Comparison of ENCODE assay signal across 8 cellular contexts in genomic region chr6:35294308-35294945, GRCh38. TPM values are rescaled to one million over a fixed set of nuclear protein-coding genes. Genes with fewer than 3 reads are reported as not detected.
DNase-seq lines count a peak whose midpoint lies in the region; ATAC-seq and TF ChIP-seq lines count a peak whose summit lies in the region.

No MANE protein-coding gene starts in this region.

- peaks cover 15% of the 10 kb centered on the region for H3K4me1 Mint-ChIP-seq in activated T-cell treated with anti-CD3 and anti-CD28 coated beads, Interleukin-2, amount 50 U/mL, for 24 hours (ENCODE audit: low read depth)

- H3K27ac ChIP-seq in AG04450 (ENCODE audit: low read depth, low read length), result no peak overlapping the region

- POLR2A ChIA-PET in AG04450 (lab: Yijun Ruan, JAX), result interaction anchor here (0.6 kb wide), 1 partner anchor 15 kb away, joined by 3 read pairs; no protein-coding TSS in a partner anchor

- in situ Hi-C loops in GM13976 (cut with MboI; ENCODE audit: low sequenced_read_pairs, unreplicated experiment), result no loop called here

- H3K9me3 Mint-ChIP-seq in activated T-cell treated with anti-CD3 and anti-CD28 coated beads, Interleukin-2, amount 50 U/mL, for 24 hours, result no peaks in the 10 kb centered on the region

- DNase-seq in AG04450 (ENCODE audit: low read depth, low spot score), result no peak
- peak; percentile 80 for DNase-seq in GM13976 (ENCODE audit: low spot score)
- DNase-seq in NCI-H510A treated with DMSO at 0.1 percent for 48 hours (lab: John Stamatoyannopoulos, UW), result peak; percentile 87
- DNase-seq in activated T-cell treated with anti-CD3 and anti-CD28 coated beads, Interleukin-2, amount 50 U/mL, for 24 hours, result peak; percentile 64
- peak; percentile 17 to 67 for DNase-seq in foreskin fibroblast
- peak in 7 of 10 donors; percentile 38 to 91 (median 47) for DNase-seq in posterior cingulate gyrus
- DNase-seq in NCI-H1694 (lab: John Stamatoyannopoulos, UW), result no peak

- H3K36me3 Mint-ChIP-seq in activated T-cell treated with anti-CD3 and anti-CD28 coated beads, Interleukin-2, amount 50 U/mL, for 24 hours (ENCODE audit: low read depth), result peaks cover 78% of the 10 kb centered on the region

- H3K9me3 ChIP-seq in AG04450 (ENCODE audit: control insufficient read depth, insufficient read depth, low read length), result no peaks in the 10 kb centered on the region

- H3K4me3 Mint-ChIP-seq in activated T-cell treated with anti-CD3 and anti-CD28 coated beads, Interleukin-2, amount 50 U/mL, for 24 hours, result no peak overlapping the region

- TF ChIP-seq CTCF in AG04450 (IDR thresholded peaks at IDR 0.05; ENCODE audit: low read depth, low read length), result peak; percentile 67
- peak; percentile 81 for TF ChIP-seq CTCF in GM13976 (IDR thresholded peaks at IDR 0.05; ENCODE audit: borderline replicate concordance, control extremely low read depth, extremely low read depth, insufficient read depth, missing control alignments)
- peak; percentile 64 for TF ChIP-seq CTCF in foreskin fibroblast (IDR thresholded peaks at IDR 0.05; ENCODE audit: low read depth, low read length)

- CTCF ChIA-PET in AG04450 (lab: Charles Lee), result interaction anchor here (0.6 to 1.2 kb wide), 9 partner anchors 8 to 156 kb away, joined by 3 to 5 read pairs (median 3); no protein-coding TSS in a partner anchor

- peak overlapping the region; percentile 12 for H3K27ac Mint-ChIP-seq in activated T-cell treated with anti-CD3 and anti-CD28 coated beads, Interleukin-2, amount 50 U/mL, for 24 hours

- no peak for ATAC-seq in GM18511 (IDR thresholded peaks at IDR 0.05; ENCODE audit: unreplicated experiment)

- intact Hi-C loops in posterior cingulate gyrus (cut with DNase I), result no loop called here

- H3K4me3 ChIP-seq in AG04450 (ENCODE audit: low read depth, low read length), result no peak overlapping the region
- H3K4me3 ChIP-seq in foreskin fibroblast (ENCODE audit: low read depth in 1 of 2, low read length in 2 of 2), result no peak overlapping the region

- no peaks in the 10 kb centered on the region for H3K27me3 ChIP-seq in AG04450 (ENCODE audit: control insufficient read depth, insufficient read depth, low read length)

- H3K27me3 Mint-ChIP-seq in activated T-cell treated with anti-CD3 and anti-CD28 coated beads, Interleukin-2, amount 50 U/mL, for 24 hours, result no peaks in the 10 kb centered on the region

RNA-seq across cellular contexts. Expression of gene DEF6, which starts 3.2 kb away (rescaled TPM):
- 2.5 and 2.6 TPM in 2 replicates for polyA plus RNA-seq in AG04450 (2011; rRNA removed)
- polyA minus RNA-seq in AG04450 (2011; rRNA and poly(A)+ RNA removed), result 1.6 and 2.4 TPM in 2 replicates

RNA-seq across cellular contexts. Expression of gene ZNF76, which starts 34.9 kb away (rescaled TPM):
- polyA plus RNA-seq in AG04450 (2011; rRNA removed), result 10.2 and 14.3 TPM in 2 replicates
- 19.0 and 25.8 TPM in 2 replicates for polyA minus RNA-seq in AG04450 (2011; rRNA and poly(A)+ RNA removed)

RNA-seq across cellular contexts. Expression of gene PPARD, which starts 47.9 kb away (rescaled TPM):
- 26.9 and 32.9 TPM in 2 replicates for polyA plus RNA-seq in AG04450 (2011; rRNA removed)
- polyA minus RNA-seq in AG04450 (2011; rRNA and poly(A)+ RNA removed), result 28.9 and 37.3 TPM in 2 replicates

Comparison
In these comparisons a context has a peak if more than half of its experiments do, and no peak if none do; other contexts are left out.
1. DNase-seq: peak in GM13976 (single experiment), NCI-H510A treated with DMSO at 0.1 percent for 48 hours (single experiment), activated T-cell treated with anti-CD3 and anti-CD28 coated beads, Interleukin-2, amount 50 U/mL, for 24 hours (single experiment), foreskin fibroblast (2 of 2) and posterior cingulate gyrus (7 of 10); none in AG04450 (single experiment) and NCI-H1694 (single experiment).
2. Peak in every context shown above with its lines, with median percentiles within 50 percentile points of each other: CTCF ChIP-seq.